ENCODE assay signal across 8 cellular contexts in the genomic region with DNA sequence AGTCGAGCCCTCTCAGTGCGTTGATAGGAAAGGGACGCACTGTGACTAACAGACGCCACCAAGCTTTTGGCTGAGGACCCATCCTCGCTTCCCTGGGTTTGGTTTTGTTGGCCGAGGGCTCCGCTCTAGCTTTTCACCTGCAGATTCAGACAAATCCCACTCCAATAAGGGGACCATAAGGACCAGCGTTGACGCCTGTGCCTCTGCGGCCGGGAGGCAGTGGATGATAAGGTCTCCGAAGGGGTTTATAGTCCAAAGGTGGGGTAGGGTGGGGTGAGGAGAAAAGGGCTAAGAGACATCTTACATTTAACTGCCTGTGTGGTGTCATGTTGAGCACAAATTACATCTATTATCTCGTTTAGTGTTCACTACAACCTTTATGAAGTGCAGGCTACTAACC. TPM values are rescaled to one million over a fixed set of nuclear protein-coding genes. Genes with fewer than 3 reads are reported as not detected.
DNase-seq lines count a peak whose midpoint lies in the region; ATAC-seq and TF ChIP-seq lines count a peak whose summit lies in the region.

No MANE protein-coding gene starts in this region.

- intact Hi-C loops in activated CD4-positive, alpha-beta memory T cell treated with anti-CD3 and anti-CD28 coated beads for 36 hours (cut with micrococcal nuclease): loop anchor here (2.0 kb wide), 2 partner anchors 35 to 77 kb away; partner anchors contain the start of gene PGD

- no peaks in the 10 kb centered on the region for H3K9me3 Mint-ChIP-seq in HFFc6
- no peaks in the 10 kb centered on the region for H3K9me3 Mint-ChIP-seq in activated CD4-positive, alpha-beta memory T cell treated with anti-CD3 and anti-CD28 coated beads for 36 hours
- H3K9me3 Mint-ChIP-seq in stimulated activated effector memory CD8-positive, alpha-beta T cell treated with anti-CD3 and anti-CD28 coated beads, Interleukin-12 subunit alpha, Interleukin-12 subunit beta, amount 100 ng/mL, for 72 hours: no peaks in the 10 kb centered on the region

- TF ChIP-seq CTCF in HFFc6 (IDR thresholded peaks at IDR 0.05): no peak

- no peak for ATAC-seq in stimulated activated effector memory CD8-positive, alpha-beta T cell treated with anti-CD3 and anti-CD28 coated beads, Interleukin-12 subunit alpha, Interleukin-12 subunit beta, amount 100 ng/mL, for 72 hours
- no peak for ATAC-seq in GM18511 (IDR thresholded peaks at IDR 0.05; ENCODE audit: unreplicated experiment)

- peak overlapping the region; percentile 74 for H3K27ac Mint-ChIP-seq in HFFc6
- peak overlapping the region; percentile 89 for H3K27ac Mint-ChIP-seq in activated CD4-positive, alpha-beta memory T cell treated with anti-CD3 and anti-CD28 coated beads for 36 hours
- H3K27ac Mint-ChIP-seq in stimulated activated effector memory CD8-positive, alpha-beta T cell treated with anti-CD3 and anti-CD28 coated beads, Interleukin-12 subunit alpha, Interleukin-12 subunit beta, amount 100 ng/mL, for 72 hours: peak overlapping the region; percentile 91

- H3K4me1 Mint-ChIP-seq in HFFc6 (ENCODE audit: low read depth): peaks cover 22% of the 10 kb centered on the region
- H3K4me1 Mint-ChIP-seq in activated CD4-positive, alpha-beta memory T cell treated with anti-CD3 and anti-CD28 coated beads for 36 hours (ENCODE audit: low read depth): peaks cover 37% of the 10 kb centered on the region
- peaks cover 36% of the 10 kb centered on the region for H3K4me1 Mint-ChIP-seq in stimulated activated effector memory CD8-positive, alpha-beta T cell treated with anti-CD3 and anti-CD28 coated beads, Interleukin-12 subunit alpha, Interleukin-12 subunit beta, amount 100 ng/mL, for 72 hours

- no peaks in the 10 kb centered on the region; the same call in 1 of the 2 replicates for H3K27me3 Mint-ChIP-seq in HFFc6 (ENCODE audit: insufficient read depth)
- H3K27me3 Mint-ChIP-seq in activated CD4-positive, alpha-beta memory T cell treated with anti-CD3 and anti-CD28 coated beads for 36 hours: no peaks in the 10 kb centered on the region

- CTCF ChIA-PET in activated CD4-positive, alpha-beta memory T cell treated with anti-CD3 and anti-CD28 coated beads for 36 hours (lab: Charles Lee): interaction anchor here (1.0 to 1.4 kb wide), 2 partner anchors 16 to 19 kb away, joined by 4 to 18 read pairs; no protein-coding TSS in a partner anchor

- DNase-seq in HFFc6 (no peak), NCI-H2196 treated with DMSO at 0.1 percent for 48 hours (lab: John Stamatoyannopoulos, UW; ENCODE audit: unreplicated experiment) (no peak), NOMO-1 treated with dmso at 0.1 percent for 144 hours (lab: John Stamatoyannopoulos, UW; ENCODE audit: unreplicated experiment) (no peak), NCI-H2107 (lab: John Stamatoyannopoulos, UW) (no peak)
- DNase-seq in activated CD4-positive, alpha-beta memory T cell treated with anti-CD3 and anti-CD28 coated beads for 36 hours: no peak
- DNase-seq in stimulated activated effector memory CD8-positive, alpha-beta T cell treated with anti-CD3 and anti-CD28 coated beads, Interleukin-12 subunit alpha, Interleukin-12 subunit beta, amount 100 ng/mL, for 72 hours (ENCODE audit: low spot score in 2 of 2): no peak

- H3K4me3 ChIP-seq in iPS-11a (ENCODE audit: low read depth, low read length): peak overlapping the region; percentile 93

- POLR2A ChIA-PET in activated CD4-positive, alpha-beta memory T cell treated with anti-CD3 and anti-CD28 coated beads for 36 hours (lab: Charles Lee): interaction anchor here (0.8 kb wide), 2 partner anchors 17 to 20 kb away, joined by 3 to 4 read pairs; no protein-coding TSS in a partner anchor

- peak overlapping the region; percentile 94 for H3K4me3 Mint-ChIP-seq in HFFc6
- peak overlapping the region; percentile 93 for H3K4me3 Mint-ChIP-seq in activated CD4-positive, alpha-beta memory T cell treated with anti-CD3 and anti-CD28 coated beads for 36 hours
- peak overlapping the region; percentile 95 for H3K4me3 Mint-ChIP-seq in stimulated activated effector memory CD8-positive, alpha-beta T cell treated with anti-CD3 and anti-CD28 coated beads, Interleukin-12 subunit alpha, Interleukin-12 subunit beta, amount 100 ng/mL, for 72 hours

- H3K36me3 Mint-ChIP-seq in HFFc6 (ENCODE audit: low read depth): no peaks in the 10 kb centered on the region; the same call in 1 of the 2 replicates
- H3K36me3 Mint-ChIP-seq in activated CD4-positive, alpha-beta memory T cell treated with anti-CD3 and anti-CD28 coated beads for 36 hours: peaks cover 6% of the 10 kb centered on the region
- H3K36me3 Mint-ChIP-seq in stimulated activated effector memory CD8-positive, alpha-beta T cell treated with anti-CD3 and anti-CD28 coated beads, Interleukin-12 subunit alpha, Interleukin-12 subunit beta, amount 100 ng/mL, for 72 hours: peaks cover 22% of the 10 kb centered on the region

RNA-seq across cellular contexts. Expression of gene PEX14, which starts 0.8 kb away (rescaled TPM):
- total RNA-seq in HFFc6 (2021; fragmentation: NEBNext Ultra II Directional; extraction: Animal tissue kit (Norgen Biotek cat#: 25700)): 10 to 100 TPM; 23.1 to 28.4 (median 26.0) TPM
- 10 to 100 TPM; 17.3 to 17.6 TPM for total RNA-seq in activated CD4-positive, alpha-beta memory T cell treated with anti-CD3 and anti-CD28 coated beads for 36 hours

RNA-seq across cellular contexts. Expression of gene DFFA, which starts 3.2 kb away (rescaled TPM):
- 10 to 100 TPM; 44.1 to 58.6 (median 48.4) TPM for total RNA-seq in HFFc6 (2021; fragmentation: NEBNext Ultra II Directional; extraction: Animal tissue kit (Norgen Biotek cat#: 25700))
- total RNA-seq in activated CD4-positive, alpha-beta memory T cell treated with anti-CD3 and anti-CD28 coated beads for 36 hours: 10 to 100 TPM; 32.0 to 32.8 TPM

RNA-seq across cellular contexts. Expression of gene CORT, which starts 25.7 kb away (rescaled TPM):
- under 1 TPM in 2 of 6 experiments, not detected in 4; 0.43 TPM for total RNA-seq in HFFc6 (2021; fragmentation: NEBNext Ultra II Directional; extraction: Animal tissue kit (Norgen Biotek cat#: 25700))
- total RNA-seq in activated CD4-positive, alpha-beta memory T cell treated with anti-CD3 and anti-CD28 coated beads for 36 hours: under 1 TPM in 1 of 2 experiments, not detected in 1; 0.36 TPM

RNA-seq across cellular contexts. Expression of gene CENPS, which starts 45.3 kb away (rescaled TPM):
- total RNA-seq in HFFc6 (2021; fragmentation: NEBNext Ultra II Directional; extraction: Animal tissue kit (Norgen Biotek cat#: 25700)): 10 to 100 TPM; 24.3 to 31.0 (median 27.3) TPM
- 10 to 100 TPM; 20.0 to 22.7 TPM for total RNA-seq in activated CD4-positive, alpha-beta memory T cell treated with anti-CD3 and anti-CD28 coated beads for 36 hours
